9 cellular contexts compared by ENCODE assay signal in genomic region chr4:7358100-7358735, GRCh38.
A peak's percentile ranks its signal among the peaks of the same experiment; 100 is the strongest.
DNase-seq lines count a peak whose midpoint lies in the region; ATAC-seq and TF ChIP-seq lines count a peak whose summit lies in the region.
"Had no signal": no experiment of that assay in that cellular context is flagged by ENCODE, and none has a peak within 500 bp of the region (broad histone marks: within the 10 kb centered on the region; RNA-seq: fewer than 3 reads in every experiment).

No MANE protein-coding gene starts in this region.

- peak; percentile 98 for ATAC-seq in PC-3

- no peaks in the 10 kb centered on the region for H3K36me3 ChIP-seq in PC-3 (ENCODE audit: low read depth, low read length)
- no peaks in the 10 kb centered on the region for H3K36me3 ChIP-seq in osteoblast (ENCODE audit: insufficient read depth, low read length)
- no peaks in the 10 kb centered on the region for H3K36me3 ChIP-seq in suprapubic skin

- peaks cover 1% of the 10 kb centered on the region for H3K27me3 Mint-ChIP-seq in osteocyte (ENCODE audit: unreplicated experiment)

- no peak overlapping the region for H3K27ac ChIP-seq in PC-3 (ENCODE audit: low read length)
- no peak overlapping the region for H3K27ac ChIP-seq in osteoblast (ENCODE audit: low read depth, low read length)
- H3K27ac ChIP-seq in suprapubic skin, result no peak overlapping the region

- no peaks in the 10 kb centered on the region for H3K9me3 Mint-ChIP-seq in osteocyte (ENCODE audit: unreplicated experiment)

- H2AFZ ChIP-seq in PC-3 (ENCODE audit: low read length) (no peak overlapping the region), osteoblast (ENCODE audit: low read length) (no peak overlapping the region)

- H3K79me2 ChIP-seq in PC-3 (ENCODE audit: low read length), result no peaks in the 10 kb centered on the region
- H3K79me2 ChIP-seq in osteoblast (ENCODE audit: insufficient read depth, low read length), result no peaks in the 10 kb centered on the region

- no peaks in the 10 kb centered on the region for H3K9me2 ChIP-seq in PC-3 (replicated peaks; ENCODE audit: low read length)

- H3K4me2 ChIP-seq in PC-3 (ENCODE audit: low read length) (no peak overlapping the region), osteoblast (ENCODE audit: insufficient read depth, low read length) (no peak overlapping the region)

- H3K4me1 Mint-ChIP-seq in osteocyte (ENCODE audit: unreplicated experiment), result peaks cover 26% of the 10 kb centered on the region

- TF ChIP-seq POLR2A in suprapubic skin (IDR thresholded peaks at IDR 0.05), result no peak

- CTCF ChIA-PET in PC-3 (lab: Charles Lee), result interaction anchor here (1.0 kb wide), 1 partner anchor 29 kb away, joined by 3 read pairs; no protein-coding TSS in a partner anchor

- TF ChIP-seq CTCF in PC-3 (conservative IDR thresholded peaks at IDR 0.05; ENCODE audit: low read depth, low read length) (no peak), fibroblast of mammary gland (conservative IDR thresholded peaks at IDR 0.05; ENCODE audit: control insufficient read depth, insufficient read depth, low read depth, low read length) (no peak), osteoblast (IDR thresholded peaks at IDR 0.05; ENCODE audit: extremely low read depth, low read depth, low read length) (no peak), suprapubic skin (IDR thresholded peaks at IDR 0.05) (no peak), osteocyte (IDR thresholded peaks at IDR 0.05) (no peak)

- H4K20me1 ChIP-seq in PC-3 (ENCODE audit: low read length), result no peaks in the 10 kb centered on the region
- peaks cover 2% of the 10 kb centered on the region for H4K20me1 ChIP-seq in osteoblast (ENCODE audit: insufficient read depth, low read length)

- H3K4me1 ChIP-seq in PC-3 (ENCODE audit: insufficient read depth, low read length) (peaks cover 10% of the 10 kb centered on the region), osteoblast (ENCODE audit: insufficient read depth, low read length) (peaks cover 7% of the 10 kb centered on the region), suprapubic skin (no peaks in the 10 kb centered on the region)

- H3F3A ChIP-seq in PC-3 (ENCODE audit: low read length, unreplicated experiment), result no peaks in the 10 kb centered on the region

- H3K4me3 ChIP-seq in PC-3 (ENCODE audit: low read length), result no peak overlapping the region
- no peak overlapping the region for H3K4me3 ChIP-seq in fibroblast of mammary gland (ENCODE audit: control insufficient read depth, low read depth, low read length)
- no peak overlapping the region for H3K4me3 ChIP-seq in osteoblast (ENCODE audit: insufficient read depth, low read length)
- H3K4me3 ChIP-seq in suprapubic skin, result no peak overlapping the region

- no peak overlapping the region for H3K9ac ChIP-seq in PC-3 (ENCODE audit: low read length)

- no peak overlapping the region for H3K27ac Mint-ChIP-seq in osteocyte (ENCODE audit: unreplicated experiment)

- intact Hi-C loops in PC-3 (cut with micrococcal nuclease), result no loop called here

- BruUV-seq in PC-3 (replicated peaks; lab: Mats Ljungman, UMichigan), result no TSS peak

- no peak for TF ChIP-seq EP300 in suprapubic skin (IDR thresholded peaks at IDR 0.05)

- H3K36me3 Mint-ChIP-seq in osteocyte (ENCODE audit: unreplicated experiment), result no peaks in the 10 kb centered on the region

- DNase-seq in DMS53 treated with DMSO at 0.1 percent for 48 hours (lab: John Stamatoyannopoulos, UW; ENCODE audit: unreplicated experiment) (peak; percentile 44), PC-3 (peak; percentile 84), fibroblast of mammary gland (ENCODE audit: low read depth) (peak; percentile 92), osteoblast (ENCODE audit: insufficient read length, low spot score, missing footprints) (peak; percentile 96), HuH-7 (ENCODE audit: low spot score) (no peak), suprapubic skin (ENCODE audit: low spot score in 2 of 2) (no peak), osteocyte (ENCODE audit: extremely low spot score, unreplicated experiment) (no peak)
- DNase-seq in NK-92 treated with Interleukin-12 subunit alpha and Interleukin-12 subunit beta, amount 100 ng/mL, for 24 hours (lab: John Stamatoyannopoulos, UW), result no peak
- DNase-seq: stimulated activated CD4-positive, alpha-beta T cell treated with anti-CD3 and anti-CD28 coated beads, Interleukin-12 subunit alpha, Interleukin-12 subunit beta, amount 100 ng/mL, for 4 hours had no signal

- H3K27me3 ChIP-seq in PC-3 (ENCODE audit: low read length), result no peaks in the 10 kb centered on the region
- peaks cover 6% of the 10 kb centered on the region for H3K27me3 ChIP-seq in osteoblast (ENCODE audit: insufficient read depth, low read length)
- no peaks in the 10 kb centered on the region for H3K27me3 ChIP-seq in suprapubic skin

- POLR2A ChIA-PET in PC-3 (lab: Charles Lee; ENCODE audit: unreplicated experiment), result no interaction called here

- H3K9me3 ChIP-seq in PC-3 (ENCODE audit: low read length) (no peaks in the 10 kb centered on the region), osteoblast (ENCODE audit: low read depth, low read length) (no peaks in the 10 kb centered on the region), suprapubic skin (no peaks in the 10 kb centered on the region)

- 52% methylated on average over 11 of the region's 11 CpGs for WGBS in suprapubic skin

- H3K4me3 Mint-ChIP-seq in osteocyte (ENCODE audit: unreplicated experiment), result no peak overlapping the region

Comparison
In these comparisons a context has a peak if more than half of its experiments do, and no peak if none do; other contexts are left out.
1. DNase-seq: peak in DMS53 treated with DMSO at 0.1 percent for 48 hours (single experiment), PC-3 (single experiment), fibroblast of mammary gland (single experiment) and osteoblast (single experiment); none in HuH-7 (single experiment), suprapubic skin (0 of 2), osteocyte (single experiment) and NK-92 treated with Interleukin-12 subunit alpha and Interleukin-12 subunit beta, amount 100 ng/mL, for 24 hours (single experiment).